22 cellular contexts compared by ENCODE assay signal in the genomic region with DNA sequence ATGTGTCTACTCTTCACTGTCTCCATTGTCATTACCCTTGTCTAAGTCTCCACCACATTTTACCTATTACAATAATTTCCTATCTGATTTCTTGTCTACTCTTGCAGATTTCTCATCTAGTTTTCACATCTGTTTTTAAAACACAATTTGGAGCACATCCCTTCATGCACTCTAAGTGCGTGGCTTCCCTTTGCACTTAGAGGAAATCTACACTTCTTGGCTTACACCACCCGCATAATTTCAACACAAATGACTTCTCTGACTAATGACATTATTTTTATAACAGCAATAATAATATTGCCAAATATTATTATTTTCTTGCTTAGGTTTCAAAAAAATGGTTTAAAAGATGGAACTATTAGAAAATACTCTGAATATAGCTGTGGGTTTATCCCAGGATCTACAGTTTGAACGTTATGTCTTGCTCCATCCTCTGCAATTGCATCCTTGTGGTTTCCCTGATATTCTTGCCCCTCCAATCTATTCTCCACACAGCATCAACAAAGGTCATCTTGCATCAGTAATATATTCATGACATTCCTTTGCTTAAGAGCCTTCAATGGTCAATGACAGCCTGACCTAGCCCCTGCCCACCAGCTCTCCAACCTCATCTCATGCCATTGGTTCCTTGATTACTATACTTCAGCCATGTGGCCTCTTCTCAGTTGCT.
"Had no signal": no experiment of that assay in that cellular context is flagged by ENCODE, and none has a peak within 500 bp of the region (broad histone marks: within the 10 kb centered on the region; RNA-seq: fewer than 3 reads in every experiment).

No MANE protein-coding gene starts in this region.

- H3K4me2 ChIP-seq: PC-9 had no signal

- H3K4me3 ChIP-seq: MG63, PC-9, Peyer's patch, SJCRH30 had no signal

- H3K36me3 ChIP-seq: MG63, Peyer's patch, SJCRH30 had no signal

- H3K4me1 ChIP-seq: Peyer's patch had no signal

- H3K27me3 ChIP-seq: MG63, Peyer's patch, SJCRH30 had no signal

- H2AFZ ChIP-seq: PC-9 had no signal

- H3K27ac ChIP-seq: PC-9, Peyer's patch, SJCRH30 had no signal

- DNase-seq: IMR-90, KG1, MG63, NCI-H1048, NCI-H1105, NCI-H1436 treated with DMSO at 0.1 percent for 48 hours, NCI-H1694, NCI-H187 treated with DMSO at 0.1 percent for 48 hours, NCI-H2029 treated with DMSO at 0.1 percent for 48 hours, NCI-H2227 treated with DMSO at 0.1 percent for 48 hours, NCI-H524, NCI-H69, NCI-H774, PC-9, Peyer's patch, SHP77 treated with DMSO at 0.1 percent for 48 hours, SJCRH30, T-helper 1 cell, T-helper 17 cell had no signal

- ATAC-seq: HepG2, Right ventricle myocardium inferior, SK-N-SH treated with all-trans-retinoic acid at 6 μM for 48 hours, T-helper 17 cell had no signal

- H3K9me3 ChIP-seq: MG63, Peyer's patch, SJCRH30 had no signal
